Comparison of ENCODE assay signal across 9 cellular contexts in genomic region chr4:128675083-128675482, GRCh38.
A peak's percentile ranks its signal among the peaks of the same experiment; 100 is the strongest.
DNase-seq lines count a peak whose midpoint lies in the region; ATAC-seq and TF ChIP-seq lines count a peak whose summit lies in the region.
"Had no signal": no experiment of that assay in that cellular context is flagged by ENCODE, and none has a peak within 500 bp of the region (broad histone marks: within the 10 kb centered on the region; RNA-seq: fewer than 3 reads in every experiment).

No MANE protein-coding gene starts in this region.

- H3K27ac ChIP-seq in heart right ventricle, result no peak overlapping the region
- no peak overlapping the region for H3K27ac ChIP-seq in GM23338 (ENCODE audit: low read depth)
- H3K27ac ChIP-seq in hepatocyte, result no peak overlapping the region

- no peak for TF ChIP-seq POLR2A in GM18505 (IDR thresholded peaks at IDR 0.05; ENCODE audit: borderline replicate concordance, extremely low read depth, insufficient read depth, insufficient read length)

- no peak overlapping the region for H3K4me3 ChIP-seq in heart right ventricle
- H3K4me3 ChIP-seq in GM23338, result no peak overlapping the region
- no peak overlapping the region for H3K4me3 ChIP-seq in hepatocyte

- H3K4me3 Mint-ChIP-seq in GM23338, result no peak overlapping the region

- H4K20me1 ChIP-seq in GM23338 (replicated peaks; ENCODE audit: insufficient read depth) (no peaks in the 10 kb centered on the region), hepatocyte (ENCODE audit: insufficient read depth, poor library complexity, severe bottlenecking) (no peaks in the 10 kb centered on the region)

- ATAC-seq in GM18505 (IDR thresholded peaks at IDR 0.05; ENCODE audit: unreplicated experiment), result peak; percentile 97
- ATAC-seq in GM21526 (IDR thresholded peaks at IDR 0.05; ENCODE audit: low FRiP score, unreplicated experiment), result peak; percentile 96
- peak; percentile 79 for ATAC-seq in HG03354 (IDR thresholded peaks at IDR 0.05; ENCODE audit: poor library complexity, severe bottlenecking, unreplicated experiment)
- ATAC-seq in heart right ventricle, result peak; percentile 47 to 86 (median 67)
- ATAC-seq in GM23338, result no peak
- ATAC-seq: HepG2 had no signal

- no peaks in the 10 kb centered on the region for H3K9me2 ChIP-seq in GM23338 (ENCODE audit: insufficient read depth)
- H3K9me2 ChIP-seq in hepatocyte (replicated peaks; ENCODE audit: insufficient read depth), result no peaks in the 10 kb centered on the region

- H3K36me3 Mint-ChIP-seq in GM23338 (ENCODE audit: low read depth), result peaks cover 20% of the 10 kb centered on the region

- intact Hi-C loops in heart right ventricle (cut with DNase I), result no loop called here

- DNase-seq in heart right ventricle, result no peak
- DNase-seq in GM23338 (ENCODE audit: low spot score), result no peak
- DNase-seq in NCI-H1105 treated with DMSO at 0.1 percent for 48 hours (lab: John Stamatoyannopoulos, UW), result no peak
- no peak for DNase-seq in NCI-H1694 treated with DMSO at 0.1 percent for 48 hours (lab: John Stamatoyannopoulos, UW)
- no peak for DNase-seq in hepatocyte (ENCODE audit: low spot score)

- H2AFZ ChIP-seq in GM23338 (no peak overlapping the region), hepatocyte (no peak overlapping the region)

- peaks cover 20% of the 10 kb centered on the region for H3K9me3 Mint-ChIP-seq in GM23338

- H3K27me3 Mint-ChIP-seq in GM23338 (ENCODE audit: insufficient read depth, low read depth, poor library complexity), result peaks cover 7% of the 10 kb centered on the region

- H3K4me1 Mint-ChIP-seq in GM23338, result peaks cover 39% of the 10 kb centered on the region

- H3K36me3 ChIP-seq in heart right ventricle (no peaks in the 10 kb centered on the region), GM23338 (ENCODE audit: insufficient read depth) (no peaks in the 10 kb centered on the region), hepatocyte (replicated peaks; ENCODE audit: insufficient read depth, low read depth) (no peaks in the 10 kb centered on the region)

- TF ChIP-seq CTCF in heart right ventricle (IDR thresholded peaks at IDR 0.05), result peak in 5 of 9 donors; percentile 12 to 45 (median 30)
- no peak; a peak in 1 of 4 replicates for TF ChIP-seq CTCF in GM23338 (conservative IDR thresholded peaks at IDR 0.05; ENCODE audit: low read depth in 2 of 2)
- TF ChIP-seq CTCF in hepatocyte (IDR thresholded peaks at IDR 0.05; ENCODE audit: poor library complexity), result no peak

- H3K79me2 ChIP-seq in GM23338 (replicated peaks; ENCODE audit: insufficient read depth) (no peaks in the 10 kb centered on the region), hepatocyte (no peaks in the 10 kb centered on the region)

- 0 out of 2 replicates have a peak, but pooled peaks cover 4% of the 10 kb centered on the region for H3F3A ChIP-seq in GM23338 (replicated peaks; ENCODE audit: low read depth)

- H3K4me2 ChIP-seq in GM23338 (no peak overlapping the region), hepatocyte (no peak overlapping the region)

- WGBS in heart right ventricle, 2 donors, result 28 to 39% methylated on average over 1 of the region's 1 CpG
- 95% methylated on average over 1 of the region's 1 CpG for WGBS in hepatocyte (ENCODE audit: low lambda C conversion rate, missing lambda C conversion rate)

- H3K27me3 ChIP-seq in heart right ventricle, result no peaks in the 10 kb centered on the region
- H3K27me3 ChIP-seq in GM23338 (ENCODE audit: insufficient read depth), result no peaks in the 10 kb centered on the region
- no peaks in the 10 kb centered on the region for H3K27me3 ChIP-seq in hepatocyte

- no peak overlapping the region for H3K27ac Mint-ChIP-seq in GM23338

- H3K9me3 ChIP-seq in heart right ventricle, result no peaks in the 10 kb centered on the region
- no peaks in the 10 kb centered on the region for H3K9me3 ChIP-seq in hepatocyte (ENCODE audit: low read depth)

- H3K4me1 ChIP-seq in heart right ventricle, result peaks cover 0 to 11% (median 0%) of the 10 kb centered on the region in 9 donors
- H3K4me1 ChIP-seq in GM23338 (ENCODE audit: insufficient read depth), result peaks cover 28% of the 10 kb centered on the region
- no peaks in the 10 kb centered on the region for H3K4me1 ChIP-seq in hepatocyte (ENCODE audit: insufficient read depth)

TF ChIP-seq in GM23338, 12 proteins besides CTCF, POLR2A, EP300 and RAD21:
- TF ChIP-seq EZH2phosphoT487 (IDR thresholded peaks at IDR 0.05; ENCODE audit: unreplicated experiment) (no peak), STAT1 (IDR thresholded peaks at IDR 0.05; ENCODE audit: unreplicated experiment) (no peak), POLR2AphosphoS5 (IDR thresholded peaks at IDR 0.05; ENCODE audit: low read depth) (no peak), JUNB (IDR thresholded peaks at IDR 0.05; ENCODE audit: unreplicated experiment) (no peak), NANOG (IDR thresholded peaks at IDR 0.05; ENCODE audit: borderline replicate concordance) (no peak)

Comparison
In these comparisons a context has a peak if more than half of its experiments do, and no peak if none do; other contexts are left out.
1. CTCF ChIP-seq: peak in heart right ventricle (5 of 9); none in GM23338 (0 of 2) and hepatocyte (single experiment).